8 cellular contexts compared by ENCODE assay signal in the genomic region with DNA sequence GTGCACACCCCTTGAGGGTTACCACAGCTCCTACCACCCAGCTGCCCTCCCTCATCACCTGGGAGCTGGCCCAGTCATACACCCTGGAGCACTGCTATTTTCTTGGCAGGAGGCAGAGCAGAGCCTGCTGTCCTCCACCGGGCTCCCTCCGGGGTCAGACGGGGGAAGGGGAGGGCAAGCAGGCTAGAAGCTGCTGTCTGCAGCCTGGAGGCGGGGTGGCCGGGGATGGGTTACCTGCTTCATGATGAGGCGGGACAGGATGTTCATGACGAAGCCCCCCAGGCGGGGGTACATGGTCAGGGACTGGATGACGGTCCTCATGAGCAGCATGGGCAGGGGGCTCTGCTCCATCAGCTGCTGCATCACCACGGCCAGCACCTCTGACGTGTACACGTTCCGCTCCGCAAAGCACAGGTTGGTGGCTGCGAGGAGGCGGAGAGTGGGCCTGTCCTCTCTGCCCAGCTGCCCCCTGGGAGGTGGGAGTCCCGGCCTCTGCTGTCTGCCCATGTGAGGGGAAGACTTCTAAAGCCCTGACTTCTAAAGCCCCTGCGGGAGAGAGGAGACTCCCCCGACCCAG. TPM values are rescaled to one million over a fixed set of nuclear protein-coding genes. Genes with fewer than 3 reads are reported as not detected.
A peak's percentile ranks its signal among the peaks of the same experiment; 100 is the strongest.
DNase-seq lines count a peak whose midpoint lies in the region; ATAC-seq lines count a peak whose summit lies in the region.
"Had no signal": no experiment of that assay in that cellular context is flagged by ENCODE, and none has a peak within 500 bp of the region (broad histone marks: within the 10 kb centered on the region; RNA-seq: fewer than 3 reads in every experiment).

No MANE protein-coding gene starts in this region.

- DNase-seq in DMS79 treated with DMSO at 0.1 percent for 48 hours (lab: John Stamatoyannopoulos, UW) (peak; percentile 12), DMS79 (lab: John Stamatoyannopoulos, UW) (no peak), T-helper 17 cell (no peak), naive B cell (no peak), HT-29 (ENCODE audit: low spot score) (no peak), NCI-H1694 (lab: John Stamatoyannopoulos, UW) (no peak)

- H3K9me3 ChIP-seq in T-helper 17 cell (ENCODE audit: control insufficient read depth, low read length, poor library complexity, severe bottlenecking) = no peaks in the 10 kb centered on the region
- H3K9me3 ChIP-seq: tibial artery had no signal

- H3K27me3 Mint-ChIP-seq in T-helper 17 cell = no peaks in the 10 kb centered on the region
- peaks cover 0 to 16% (median 4%) of the 10 kb centered on the region in 3 donors for H3K27me3 Mint-ChIP-seq in naive B cell

- ATAC-seq in T-helper 17 cell = peak; percentile 4
- no peak for ATAC-seq in naive B cell (ENCODE audit: low read depth in 2 of 2)

- H3K27ac Mint-ChIP-seq in T-helper 17 cell (peak overlapping the region; percentile 53), naive B cell (peak overlapping the region in 4 of 6 donors; percentile 27 to 84 (median 60))

- no peaks in the 10 kb centered on the region for H3K9me3 Mint-ChIP-seq in naive B cell
- H3K9me3 Mint-ChIP-seq: nephron had no signal

- H3K4me1 Mint-ChIP-seq in T-helper 17 cell = no peaks in the 10 kb centered on the region
- H3K4me1 Mint-ChIP-seq in naive B cell = peaks cover 4 to 12% (median 9%) of the 10 kb centered on the region in 3 donors

- no peaks in the 10 kb centered on the region for H3K36me3 Mint-ChIP-seq in T-helper 17 cell (ENCODE audit: low read depth)
- H3K36me3 Mint-ChIP-seq in naive B cell = peaks cover 0 to 8% of the 10 kb centered on the region in 2 donors

- no peak overlapping the region for H3K4me3 Mint-ChIP-seq in T-helper 17 cell
- no peak overlapping the region for H3K4me3 Mint-ChIP-seq in naive B cell

RNA-seq across cellular contexts. Expression of gene RSPH6A, which starts 2.7 kb away (rescaled TPM):
- under 1 TPM; 0.10 to 0.34 TPM for total RNA-seq in T-helper 17 cell
- not detected for polyA plus RNA-seq in naive B cell (ENCODE audit: low read depth in 6 of 6)
- not detected in 2 replicates for total RNA-seq in HT-29 (2014; rRNA removed; shearing (Covaris generic))

RNA-seq across cellular contexts. Expression of gene DMWD, which starts 25.2 kb away (rescaled TPM):
- total RNA-seq in T-helper 17 cell = 10 to 100 TPM; 28.3 to 49.1 TPM
- polyA plus RNA-seq in naive B cell (ENCODE audit: low read depth in 6 of 6) = 10 to 100 TPM; 13.4 to 28.1 (median 22.1) TPM
- total RNA-seq in HT-29 (2014; rRNA removed; shearing (Covaris generic)) = 102 and 108 TPM in 2 replicates

RNA-seq across cellular contexts. Expression of gene DMPK, which starts 35.5 kb away (rescaled TPM):
- 10 to 100 TPM; 18.7 to 35.8 TPM for total RNA-seq in T-helper 17 cell
- 1 to 10 TPM in 3 of 6 donors, under 1 TPM in 2, not detected in 1; 0.31 to 2.7 (median 1.1) TPM for polyA plus RNA-seq in naive B cell (ENCODE audit: low read depth in 6 of 6)
- total RNA-seq in HT-29 (2014; rRNA removed; shearing (Covaris generic)) = 31.1 and 45.7 TPM in 2 replicates

RNA-seq across cellular contexts. Expression of gene SYMPK, which starts 45.1 kb away (rescaled TPM):
- total RNA-seq in T-helper 17 cell = 10 to 100 TPM; 75.5 to 81.6 TPM
- 10 to 100 TPM in 2 of 6 donors, 1 to 10 TPM in 4; 6.3 to 24.3 (median 9.0) TPM for polyA plus RNA-seq in naive B cell (ENCODE audit: low read depth in 6 of 6)
- 114 and 117 TPM in 2 replicates for total RNA-seq in HT-29 (2014; rRNA removed; shearing (Covaris generic))

RNA-seq across cellular contexts. Expression of gene FOXA3, which starts 46.3 kb away (rescaled TPM):
- not detected for total RNA-seq in T-helper 17 cell
- not detected for polyA plus RNA-seq in naive B cell (ENCODE audit: low read depth in 6 of 6)
- 6.1 and 10.7 TPM in 2 replicates for total RNA-seq in HT-29 (2014; rRNA removed; shearing (Covaris generic))
